Comparison of ENCODE assay signal across 27 cellular contexts in genomic region chr6:42817910-42818309, GRCh38.
"Had no signal": no experiment of that assay in that cellular context is flagged by ENCODE, and none has a peak within 500 bp of the region (broad histone marks: within the 10 kb centered on the region; RNA-seq: fewer than 3 reads in every experiment).

No MANE protein-coding gene starts in this region.

- H3K27me3 ChIP-seq: breast epithelium, neutrophil, ovary, thyroid gland, upper lobe of left lung, vagina had no signal

- ATAC-seq: esophagus mucosa; sciatic nerve; stimulated activated effector memory CD8-positive, alpha-beta T cell treated with anti-CD3 and anti-CD28 coated beads, Interleukin-12 subunit alpha, Interleukin-12 subunit beta, amount 100 ng/mL, for 72 hours had no signal

- DNase-seq: activated CD4-positive, alpha-beta T cell treated with anti-CD3 and anti-CD28 coated beads for 4 hours; activated CD4-positive, alpha-beta T cell treated with anti-CD3 and anti-CD28 coated beads, Interleukin-2, amount 50 U/mL, for 4 hours; activated CD4-positive, CD25-positive, alpha-beta regulatory T cell; activated gamma-delta T cell; activated naive CD4-positive, alpha-beta T cell treated with anti-CD3 and anti-CD28 coated beads, Interleukin-2, amount 50 U/mL, for 16 hours; central memory CD4-positive, alpha-beta T cell; endodermal cell; foreskin melanocyte; islet precursor cell; left ventricle myocardium inferior; nephron progenitor cell; ovary; retina; stimulated activated CD4-positive, alpha-beta T cell treated with anti-CD3 and anti-CD28 coated beads, Interleukin-4, amount 100 ng/mL, for 24 hours; T-helper 1 cell; thyroid gland; upper lobe of left lung had no signal

- H3K27ac ChIP-seq: breast epithelium, left ventricle myocardium inferior, neutrophil, ovary, thyroid gland, upper lobe of left lung, vagina had no signal

- H3K27me3 Mint-ChIP-seq: progenitor cell of endocrine pancreas; stimulated activated naive CD8-positive, alpha-beta T cell treated with anti-CD3 and anti-CD28 coated beads, Interleukin-15, Interleukin-2, amounts not matched to agents 100 ng/mL and 50 ng/mL, for 24 hours had no signal

- H3K9me3 Mint-ChIP-seq: activated T-helper 1 cell treated with anti-CD3 and anti-CD28 coated beads, Interleukin-12 subunit alpha, Interleukin-12 subunit beta, Interleukin-2, Interleukin-4 antibody, amounts not matched to agents 30 ng/mL and 10 ng/mL and 1 ng/mL, durations not matched to agents 14 hours and 24 hours and 36 hours; endodermal cell; nephron progenitor cell; stimulated activated effector memory CD8-positive, alpha-beta T cell treated with anti-CD3 and anti-CD28 coated beads, Interleukin-12 subunit alpha, Interleukin-12 subunit beta, amount 100 ng/mL, for 72 hours; stimulated activated naive CD8-positive, alpha-beta T cell treated with anti-CD3 and anti-CD28 coated beads, Interleukin-15, Interleukin-2, amounts not matched to agents 100 ng/mL and 50 ng/mL, for 24 hours had no signal

- H3K4me3 Mint-ChIP-seq: activated T-helper 1 cell treated with anti-CD3 and anti-CD28 coated beads, Interleukin-12 subunit alpha, Interleukin-12 subunit beta, Interleukin-2, Interleukin-4 antibody, amounts not matched to agents 30 ng/mL and 10 ng/mL and 1 ng/mL, durations not matched to agents 14 hours and 24 hours and 36 hours; endodermal cell; nephron progenitor cell; stimulated activated effector memory CD8-positive, alpha-beta T cell treated with anti-CD3 and anti-CD28 coated beads, Interleukin-12 subunit alpha, Interleukin-12 subunit beta, amount 100 ng/mL, for 72 hours; stimulated activated naive CD8-positive, alpha-beta T cell treated with anti-CD3 and anti-CD28 coated beads, Interleukin-15, Interleukin-2, amounts not matched to agents 100 ng/mL and 50 ng/mL, for 24 hours had no signal

- H3K9me3 ChIP-seq: breast epithelium, left ventricle myocardium inferior, neutrophil, ovary, thyroid gland, upper lobe of left lung, vagina had no signal

- H3K36me3 ChIP-seq: breast epithelium, ovary, thyroid gland had no signal

- H3K27ac Mint-ChIP-seq: activated T-helper 1 cell treated with anti-CD3 and anti-CD28 coated beads, Interleukin-12 subunit alpha, Interleukin-12 subunit beta, Interleukin-2, Interleukin-4 antibody, amounts not matched to agents 30 ng/mL and 10 ng/mL and 1 ng/mL, durations not matched to agents 14 hours and 24 hours and 36 hours; endodermal cell; nephron progenitor cell; progenitor cell of endocrine pancreas; stimulated activated effector memory CD8-positive, alpha-beta T cell treated with anti-CD3 and anti-CD28 coated beads, Interleukin-12 subunit alpha, Interleukin-12 subunit beta, amount 100 ng/mL, for 72 hours had no signal

- H3K4me3 ChIP-seq: breast epithelium, left ventricle myocardium inferior, ovary, skin epidermis, thyroid gland, upper lobe of left lung, vagina had no signal
